14 cellular contexts compared by ENCODE assay signal in the genomic region with DNA sequence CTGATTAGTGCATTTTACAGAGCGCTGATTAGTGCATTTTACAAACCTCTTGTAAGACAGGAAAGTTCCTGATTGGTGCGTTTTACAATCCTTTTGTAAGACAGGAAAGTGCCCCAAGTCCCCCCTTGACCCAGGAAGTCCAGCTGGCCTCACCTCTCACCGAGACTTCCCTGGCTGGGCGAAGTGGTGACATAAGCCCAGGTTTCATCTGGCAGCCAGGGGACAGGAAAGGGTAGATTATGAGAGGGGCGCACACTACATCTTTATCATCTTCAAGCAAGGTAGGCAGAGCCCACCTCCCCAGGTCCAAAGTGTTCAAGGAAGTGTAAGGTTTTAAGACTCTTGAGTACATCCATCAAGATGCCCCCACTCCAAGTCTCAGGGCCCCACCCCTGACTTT. TPM values are rescaled to one million over a fixed set of nuclear protein-coding genes. Genes with fewer than 3 reads are reported as not detected.
DNase-seq lines count a peak whose midpoint lies in the region; ATAC-seq and TF ChIP-seq lines count a peak whose summit lies in the region.
"Had no signal": no experiment of that assay in that cellular context is flagged by ENCODE, and none has a peak within 500 bp of the region (broad histone marks: within the 10 kb centered on the region; RNA-seq: fewer than 3 reads in every experiment).

No MANE protein-coding gene starts in this region.

- H3K27ac ChIP-seq in RWPE2 (ENCODE audit: poor library complexity, severe bottlenecking) = no peak overlapping the region
- H3K27ac ChIP-seq in testis = no peak overlapping the region
- H3K27ac ChIP-seq: BLaER1 treated with 17β-estradiol and CSF1 and Interleukin-3, amounts not matched to agents 10 nM and 100 nM; GM23248 had no signal

- H3K9me3 ChIP-seq in RWPE2 (ENCODE audit: severe bottlenecking) (no peaks in the 10 kb centered on the region), testis (no peaks in the 10 kb centered on the region)
- H3K9me3 ChIP-seq: BLaER1 treated with 17β-estradiol and CSF1 and Interleukin-3, amounts not matched to agents 10 nM and 100 nM had no signal

- WGBS in testis, 2 donors = 80 to 98% methylated on average over 5 of the region's 5 CpGs

- peaks cover 33% of the 10 kb centered on the region for H3K27me3 Mint-ChIP-seq in activated CD8-positive, alpha-beta memory T cell treated with anti-CD3 and anti-CD28 coated beads, Interleukin-2, amount 10 ng/mL, durations not matched to agents 7 days and 5 days
- H3K27me3 Mint-ChIP-seq in osteocyte (ENCODE audit: unreplicated experiment) (peaks cover 61% of the 10 kb centered on the region), MCF 10A (ENCODE audit: insufficient read depth, unreplicated experiment) (peaks cover 39% of the 10 kb centered on the region)

- ATAC-seq in activated CD8-positive, alpha-beta memory T cell treated with anti-CD3 and anti-CD28 coated beads, Interleukin-2, amount 10 ng/mL, durations not matched to agents 7 days and 5 days = no peak
- ATAC-seq in RWPE2 (ENCODE audit: low read depth) = no peak

- no peaks in the 10 kb centered on the region for H3K4me1 Mint-ChIP-seq in activated CD8-positive, alpha-beta memory T cell treated with anti-CD3 and anti-CD28 coated beads, Interleukin-2, amount 10 ng/mL, durations not matched to agents 7 days and 5 days
- H3K4me1 Mint-ChIP-seq in osteocyte (ENCODE audit: unreplicated experiment) (peaks cover 4% of the 10 kb centered on the region), MCF 10A (ENCODE audit: insufficient read depth, unreplicated experiment) (no peaks in the 10 kb centered on the region)

- TF ChIP-seq POLR2A in testis (IDR thresholded peaks at IDR 0.05) = no peak

- H3K27ac Mint-ChIP-seq in activated CD8-positive, alpha-beta memory T cell treated with anti-CD3 and anti-CD28 coated beads, Interleukin-2, amount 10 ng/mL, durations not matched to agents 7 days and 5 days = no peak overlapping the region
- no peak overlapping the region for H3K27ac Mint-ChIP-seq in osteocyte (ENCODE audit: unreplicated experiment)
- H3K27ac Mint-ChIP-seq in MCF 10A (ENCODE audit: low read depth, unreplicated experiment) = no peak overlapping the region
- H3K27ac Mint-ChIP-seq: CD4-positive, CD25-positive, alpha-beta regulatory T cell had no signal

- TF ChIP-seq CTCF in RWPE2 (IDR thresholded peaks at IDR 0.05; ENCODE audit: poor library complexity, severe bottlenecking) = no peak
- TF ChIP-seq CTCF in osteocyte (IDR thresholded peaks at IDR 0.05) = no peak
- no peak for TF ChIP-seq CTCF in testis (IDR thresholded peaks at IDR 0.05)
- no peak for TF ChIP-seq CTCF in MCF 10A (IDR thresholded peaks at IDR 0.05; ENCODE audit: unreplicated experiment)

- POLR2A ChIA-PET in MCF 10A (lab: Yijun Ruan, JAX) = interaction anchor here (0.7 kb wide), 1 partner anchor 217 kb away, joined by 4 read pairs; no protein-coding TSS in a partner anchor

- H3K36me3 Mint-ChIP-seq in activated CD8-positive, alpha-beta memory T cell treated with anti-CD3 and anti-CD28 coated beads, Interleukin-2, amount 10 ng/mL, durations not matched to agents 7 days and 5 days = no peaks in the 10 kb centered on the region
- H3K36me3 Mint-ChIP-seq in osteocyte (ENCODE audit: unreplicated experiment) (no peaks in the 10 kb centered on the region), MCF 10A (ENCODE audit: insufficient read depth, unreplicated experiment) (peaks cover 5% of the 10 kb centered on the region)
- H3K36me3 Mint-ChIP-seq: CD4-positive, CD25-positive, alpha-beta regulatory T cell had no signal

- intact Hi-C loops in testis (cut with DNase I; ENCODE audit: low total_unique reads) = no loop called here
- intact Hi-C loops in MCF 10A (cut with micrococcal nuclease) = no loop called here

- H3K27me3 ChIP-seq in RWPE2 (ENCODE audit: insufficient read depth, poor library complexity, severe bottlenecking) = peaks cover 40% of the 10 kb centered on the region
- no peaks in the 10 kb centered on the region for H3K27me3 ChIP-seq in testis

- no TSS peak for BruUV-seq in MCF 10A (replicated peaks; lab: Mats Ljungman, UMichigan)

- H3K9me3 Mint-ChIP-seq in activated CD8-positive, alpha-beta memory T cell treated with anti-CD3 and anti-CD28 coated beads, Interleukin-2, amount 10 ng/mL, durations not matched to agents 7 days and 5 days (ENCODE audit: low read depth) = no peaks in the 10 kb centered on the region
- H3K9me3 Mint-ChIP-seq in osteocyte (ENCODE audit: unreplicated experiment) (no peaks in the 10 kb centered on the region), MCF 10A (ENCODE audit: unreplicated experiment) (no peaks in the 10 kb centered on the region)
- H3K9me3 Mint-ChIP-seq: CD4-positive, CD25-positive, alpha-beta regulatory T cell had no signal

- no peak overlapping the region for H3K4me3 Mint-ChIP-seq in activated CD8-positive, alpha-beta memory T cell treated with anti-CD3 and anti-CD28 coated beads, Interleukin-2, amount 10 ng/mL, durations not matched to agents 7 days and 5 days
- no peak overlapping the region for H3K4me3 Mint-ChIP-seq in osteocyte (ENCODE audit: unreplicated experiment)
- H3K4me3 Mint-ChIP-seq in MCF 10A (ENCODE audit: unreplicated experiment) = no peak overlapping the region
- H3K4me3 Mint-ChIP-seq: CD4-positive, CD25-positive, alpha-beta regulatory T cell had no signal

- DNase-seq in activated CD8-positive, alpha-beta memory T cell treated with anti-CD3 and anti-CD28 coated beads, Interleukin-2, amount 10 ng/mL, durations not matched to agents 7 days and 5 days = peak; percentile 12
- no peak for DNase-seq in activated CD8-positive, alpha-beta memory T cell treated with anti-CD3 and anti-CD28 coated beads, Interleukin-2, amount 50 U/mL, for 4 hours
- DNase-seq in RWPE2 (ENCODE audit: low spot score) (peak; percentile 35), osteocyte (ENCODE audit: extremely low spot score, unreplicated experiment) (peak; percentile 60), testis (peak; percentile 7), MCF 10A (ENCODE audit: unreplicated experiment) (no peak)
- DNase-seq in activated T-cell treated with anti-CD3 and anti-CD28 coated beads, Interleukin-2, amount 50 U/mL, for 1 hour = no peak
- DNase-seq: ACHN; CD4-positive, CD25-positive, alpha-beta regulatory T cell; DMS53; GF-D8; GM23248 had no signal

- CTCF ChIA-PET in activated CD8-positive, alpha-beta memory T cell treated with anti-CD3 and anti-CD28 coated beads, Interleukin-2, amount 10 ng/mL, durations not matched to agents 7 days and 5 days (lab: Charles Lee) = no interaction called here
- CTCF ChIA-PET in MCF 10A (lab: Yijun Ruan, JAX) = no interaction called here

- H3K36me3 ChIP-seq in RWPE2 (ENCODE audit: low read depth) (no peaks in the 10 kb centered on the region), testis (ENCODE audit: low read depth, missing control alignments) (no peaks in the 10 kb centered on the region)
- H3K36me3 ChIP-seq: BLaER1 treated with 17β-estradiol and CSF1 and Interleukin-3, amounts not matched to agents 10 nM and 100 nM had no signal

- no peaks in the 10 kb centered on the region for H3K4me1 ChIP-seq in RWPE2 (ENCODE audit: insufficient read depth, poor library complexity, severe bottlenecking)
- peaks cover 15% of the 10 kb centered on the region for H3K4me1 ChIP-seq in testis

- H3K4me3 ChIP-seq in RWPE2 (ENCODE audit: severe bottlenecking) (no peak overlapping the region), testis (no peak overlapping the region)
- H3K4me3 ChIP-seq: BLaER1 treated with 17β-estradiol and CSF1 and Interleukin-3, amounts not matched to agents 10 nM and 100 nM; GM23248 had no signal

RNA-seq across cellular contexts. Expression of gene GDF10, which starts 5.5 kb away (rescaled TPM):
- under 1 TPM in 1 of 2 experiments, not detected in 1; 0.45 TPM for total RNA-seq in activated CD8-positive, alpha-beta memory T cell treated with anti-CD3 and anti-CD28 coated beads, Interleukin-2, amount 10 ng/mL, durations not matched to agents 7 days and 5 days
- total RNA-seq in osteocyte = not detected in 2 replicates
- 10 to 100 TPM; 34.4 to 47.3 TPM for total RNA-seq in testis
- polyA plus RNA-seq in testis (ENCODE audit: insufficient read depth, low read depth, low replicate concordance) = 17.7 TPM
- total RNA-seq in MCF 10A (2022) = not detected in 2 replicates
- total RNA-seq: A172; CD4-positive, CD25-positive, alpha-beta regulatory T cell had no signal
- polyA plus RNA-seq: CD4-positive, CD25-positive, alpha-beta regulatory T cell had no signal

RNA-seq across cellular contexts. Expression of gene GDF2, which starts 27.8 kb away (rescaled TPM):
- total RNA-seq in activated CD8-positive, alpha-beta memory T cell treated with anti-CD3 and anti-CD28 coated beads, Interleukin-2, amount 10 ng/mL, durations not matched to agents 7 days and 5 days = not detected
- total RNA-seq in osteocyte (not detected in 2 replicates), testis (under 1 TPM; 0.19 to 0.39 TPM), MCF 10A (2022) (not detected in 2 replicates)
- not detected for polyA plus RNA-seq in testis (ENCODE audit: insufficient read depth, low read depth, low replicate concordance)
- total RNA-seq: A172; CD4-positive, CD25-positive, alpha-beta regulatory T cell; GM23248 had no signal
- polyA plus RNA-seq: CD4-positive, CD25-positive, alpha-beta regulatory T cell; GM23248 had no signal

RNA-seq across cellular contexts. Expression of gene RBP3, which starts 53.7 kb away (rescaled TPM):
- total RNA-seq in activated CD8-positive, alpha-beta memory T cell treated with anti-CD3 and anti-CD28 coated beads, Interleukin-2, amount 10 ng/mL, durations not matched to agents 7 days and 5 days = not detected
- total RNA-seq in osteocyte (not detected in 2 replicates), testis (under 1 TPM in 1 of 2 donors, not detected in 1; 0.25 TPM), MCF 10A (2022) (not detected in 2 replicates)
- 0.09 TPM for polyA plus RNA-seq in testis (ENCODE audit: insufficient read depth, low read depth, low replicate concordance)
- total RNA-seq: A172; CD4-positive, CD25-positive, alpha-beta regulatory T cell; GM23248 had no signal
- polyA plus RNA-seq: CD4-positive, CD25-positive, alpha-beta regulatory T cell; GM23248 had no signal

Comparison
In these comparisons a context has a peak if more than half of its experiments do, and no peak if none do; other contexts are left out.
1. DNase-seq: peak in activated CD8-positive, alpha-beta memory T cell treated with anti-CD3 and anti-CD28 coated beads, Interleukin-2, amount 10 ng/mL, durations not matched to agents 7 days and 5 days (single experiment), RWPE2 (single experiment), osteocyte (single experiment) and testis (single experiment); none in activated CD8-positive, alpha-beta memory T cell treated with anti-CD3 and anti-CD28 coated beads, Interleukin-2, amount 50 U/mL, for 4 hours (single experiment), activated T-cell treated with anti-CD3 and anti-CD28 coated beads, Interleukin-2, amount 50 U/mL, for 1 hour (single experiment) and MCF 10A (single experiment).
2. RNA of gene GDF10, which starts 5.5 kb away (total RNA-seq): 34.4 to 47.3 TPM in testis; 0.45 TPM in activated CD8-positive, alpha-beta memory T cell treated with anti-CD3 and anti-CD28 coated beads, Interleukin-2, amount 10 ng/mL, durations not matched to agents 7 days and 5 days, not detected in osteocyte and not detected in MCF 10A; every median in the first group is over 10 times any median in the second.